ENCODE assay signal across 1 cellular context in genomic region chr6:1575213-1576041, GRCh38.
A peak's percentile ranks its signal among the peaks of the same experiment; 100 is the strongest.
TF ChIP-seq lines count a peak whose summit lies in the region.

No MANE protein-coding gene starts in this region.

TF ChIP-seq in HepG2, 621 proteins besides CTCF, POLR2A, EP300 and RAD21 (continued from another document):
- TF ChIP-seq ZNF691 (CRISPR knock-in tag; IDR thresholded peaks at IDR 0.05; ENCODE audit: borderline replicate concordance, low read depth) (no peak), ZNF33B (CRISPR knock-in tag; IDR thresholded peaks at IDR 0.05) (0 out of 2 replicates have a peak, but pooled peaks have one; percentile 31), TCF7L2 (IDR thresholded peaks at IDR 0.05; ENCODE audit: low read depth, low read length) (no peak), ZNF598 (CRISPR knock-in tag; IDR thresholded peaks at IDR 0.05; ENCODE audit: borderline replicate concordance) (0 out of 2 replicates have a peak, but pooled peaks have one; percentile 50), ZNF33A (CRISPR knock-in tag; IDR thresholded peaks at IDR 0.05; ENCODE audit: borderline replicate concordance) (no peak), ZMYM3 (CRISPR knock-in tag; IDR thresholded peaks at IDR 0.05) (no peak), THAP11 (CRISPR knock-in tag; IDR thresholded peaks at IDR 0.05) (no peak), ZNF501 (CRISPR knock-in tag; IDR thresholded peaks at IDR 0.05) (peak; percentile 51; the same call in 1 of the 2 replicates), ZNF350 (CRISPR knock-in tag; IDR thresholded peaks at IDR 0.05; ENCODE audit: borderline replicate concordance, low read depth) (0 out of 2 replicates have a peak, but pooled peaks have one; percentile 18), ZNF496 (CRISPR knock-in tag; IDR thresholded peaks at IDR 0.05; ENCODE audit: insufficient replicate concordance) (no peak), SOX6 (IDR thresholded peaks at IDR 0.05) (no peak), SOX6 (CRISPR knock-in tag; IDR thresholded peaks at IDR 0.05) (0 out of 2 replicates have a peak, but pooled peaks have one; percentile 7)
